19 cellular contexts compared by ENCODE assay signal in genomic region chr6:169847141-169847674, GRCh38.
"Had no signal": no experiment of that assay in that cellular context is flagged by ENCODE, and none has a peak within 500 bp of the region (broad histone marks: within the 10 kb centered on the region; RNA-seq: fewer than 3 reads in every experiment).

No MANE protein-coding gene starts in this region.

- H3K9me3 Mint-ChIP-seq: activated CD4-positive, alpha-beta memory T cell treated with anti-CD3 and anti-CD28 coated beads, Interleukin-2, amount 10 ng/mL, durations not matched to agents 7 days and 5 days; activated naive CD4-positive, alpha-beta T cell treated with anti-CD3 and anti-CD28 coated beads, Interleukin-2, amount 10 ng/mL, durations not matched to agents 7 days and 5 days; activated naive CD8-positive, alpha-beta T cell treated with anti-CD3 and anti-CD28 coated beads, Interleukin-2, amount 50 U/mL, for 24 hours; activated T-helper 17 cell treated with anti-CD3 and anti-CD28 coated beads, Interleukin-2, amount 50 U/mL, for 72 hours; stimulated activated naive CD8-positive, alpha-beta T cell treated with anti-CD3 and anti-CD28 coated beads, Interleukin-15, Interleukin-2, amounts not matched to agents 100 ng/mL and 50 ng/mL, for 24 hours; T-helper 2 cell treated with Interferon-gamma antibody and Interleukin-4, amounts not matched to agents 5 μg/mL and 100 μg/mL, for 36 hours; WTC11 had no signal

- H3K27ac ChIP-seq: foreskin keratinocyte, pancreas, suprapubic skin, transverse colon had no signal

- H3K4me3 Mint-ChIP-seq: activated CD4-positive, alpha-beta memory T cell treated with anti-CD3 and anti-CD28 coated beads, Interleukin-2, amount 10 ng/mL, durations not matched to agents 7 days and 5 days; activated CD8-positive, alpha-beta memory T cell treated with anti-CD3 and anti-CD28 coated beads, Interleukin-2, amount 10 ng/mL, durations not matched to agents 7 days and 5 days; activated naive CD4-positive, alpha-beta T cell treated with anti-CD3 and anti-CD28 coated beads, Interleukin-2, amount 10 ng/mL, durations not matched to agents 7 days and 5 days; activated naive CD8-positive, alpha-beta T cell treated with anti-CD3 and anti-CD28 coated beads, Interleukin-2, amount 50 U/mL, for 24 hours; activated T-helper 17 cell treated with anti-CD3 and anti-CD28 coated beads, Interleukin-2, amount 50 U/mL, for 72 hours; brain; stimulated activated naive CD8-positive, alpha-beta T cell treated with anti-CD3 and anti-CD28 coated beads, Interleukin-15, Interleukin-2, amounts not matched to agents 100 ng/mL and 50 ng/mL, for 24 hours; T-helper 2 cell treated with Interferon-gamma antibody and Interleukin-4, amounts not matched to agents 5 μg/mL and 100 μg/mL, for 36 hours; WTC11 had no signal

- ATAC-seq: activated CD8-positive, alpha-beta memory T cell treated with anti-CD3 and anti-CD28 coated beads, Interleukin-2, amount 10 ng/mL, durations not matched to agents 7 days and 5 days; activated naive CD8-positive, alpha-beta T cell treated with anti-CD3 and anti-CD28 coated beads, Interleukin-2, amount 50 U/mL, for 24 hours; activated T-helper 17 cell treated with anti-CD3 and anti-CD28 coated beads, Interleukin-2, amount 50 U/mL, for 72 hours; foreskin keratinocyte; pancreas; WTC11 had no signal

- H3K27me3 ChIP-seq: pancreas, transverse colon had no signal

- H3K27ac Mint-ChIP-seq: activated CD4-positive, alpha-beta memory T cell treated with anti-CD3 and anti-CD28 coated beads, Interleukin-2, amount 10 ng/mL, durations not matched to agents 7 days and 5 days; activated CD8-positive, alpha-beta memory T cell treated with anti-CD3 and anti-CD28 coated beads, Interleukin-2, amount 10 ng/mL, durations not matched to agents 7 days and 5 days; activated naive CD4-positive, alpha-beta T cell treated with anti-CD3 and anti-CD28 coated beads, Interleukin-2, amount 10 ng/mL, durations not matched to agents 7 days and 5 days; activated naive CD8-positive, alpha-beta T cell treated with anti-CD3 and anti-CD28 coated beads, Interleukin-2, amount 50 U/mL, for 24 hours; activated T-helper 17 cell treated with anti-CD3 and anti-CD28 coated beads, Interleukin-2, amount 50 U/mL, for 72 hours; brain; stimulated activated naive CD8-positive, alpha-beta T cell treated with anti-CD3 and anti-CD28 coated beads, Interleukin-15, Interleukin-2, amounts not matched to agents 100 ng/mL and 50 ng/mL, for 24 hours; T-helper 2 cell treated with Interferon-gamma antibody and Interleukin-4, amounts not matched to agents 5 μg/mL and 100 μg/mL, for 36 hours; WTC11 had no signal

- H3K4me1 ChIP-seq: foreskin keratinocyte, pancreas, transverse colon had no signal

- H3K36me3 Mint-ChIP-seq: activated CD8-positive, alpha-beta memory T cell treated with anti-CD3 and anti-CD28 coated beads, Interleukin-2, amount 10 ng/mL, durations not matched to agents 7 days and 5 days; activated naive CD4-positive, alpha-beta T cell treated with anti-CD3 and anti-CD28 coated beads, Interleukin-2, amount 10 ng/mL, durations not matched to agents 7 days and 5 days; brain; WTC11 had no signal

- H3K4me3 ChIP-seq: pancreas, suprapubic skin, transverse colon had no signal

- H3K4me1 Mint-ChIP-seq: activated CD4-positive, alpha-beta memory T cell treated with anti-CD3 and anti-CD28 coated beads, Interleukin-2, amount 10 ng/mL, durations not matched to agents 7 days and 5 days; activated CD8-positive, alpha-beta memory T cell treated with anti-CD3 and anti-CD28 coated beads, Interleukin-2, amount 10 ng/mL, durations not matched to agents 7 days and 5 days; activated naive CD8-positive, alpha-beta T cell treated with anti-CD3 and anti-CD28 coated beads, Interleukin-2, amount 50 U/mL, for 24 hours had no signal

- H3K27me3 Mint-ChIP-seq: stimulated activated naive CD8-positive, alpha-beta T cell treated with anti-CD3 and anti-CD28 coated beads, Interleukin-15, Interleukin-2, amounts not matched to agents 100 ng/mL and 50 ng/mL, for 24 hours had no signal

- DNase-seq: activated CD4-positive, alpha-beta memory T cell treated with anti-CD3 and anti-CD28 coated beads, Interleukin-2, amount 10 ng/mL, durations not matched to agents 7 days and 5 days; activated CD4-positive, alpha-beta T cell treated with anti-CD3 and anti-CD28 coated beads for 4 hours; activated CD8-positive, alpha-beta memory T cell treated with anti-CD3 and anti-CD28 coated beads, Interleukin-2, amount 10 ng/mL, durations not matched to agents 7 days and 5 days; activated naive CD4-positive, alpha-beta T cell treated with anti-CD3 and anti-CD28 coated beads, Interleukin-2, amount 10 ng/mL, durations not matched to agents 7 days and 5 days; activated naive CD8-positive, alpha-beta T cell treated with anti-CD3 and anti-CD28 coated beads, Interleukin-2, amount 50 U/mL, for 24 hours; anterior cingulate cortex; central memory CD4-positive, alpha-beta T cell; glutamatergic neuron; hippocampal formation; midbrain; pancreas; transverse colon had no signal

- H3K36me3 ChIP-seq: pancreas, suprapubic skin, transverse colon had no signal

- H3K9me3 ChIP-seq: pancreas, suprapubic skin, transverse colon had no signal
